29 cellular contexts compared by ENCODE assay signal in genomic region chr9:12843735-12844134, GRCh38.
"Had no signal": no experiment of that assay in that cellular context is flagged by ENCODE, and none has a peak within 500 bp of the region (broad histone marks: within the 10 kb centered on the region; RNA-seq: fewer than 3 reads in every experiment).

No MANE protein-coding gene starts in this region.

- H3K4me1 Mint-ChIP-seq: endodermal cell; natural killer cell; neural progenitor cell; stimulated activated naive B cell treated with anti-CD40 and anti-IgM and Interleukin-4, amounts not matched to agents 10 μg/mL and 1 μg/mL and 100 μg/mL, for 72 hours; T-helper 17 cell had no signal

- H3K4me1 ChIP-seq: adrenal gland, neural progenitor cell, right lobe of liver, stomach, thyroid gland, upper lobe of left lung, vagina had no signal

- H3K4me3 ChIP-seq: adrenal gland, ascending aorta, neural progenitor cell, right lobe of liver, skin epidermis, stomach, thyroid gland, upper lobe of left lung, vagina had no signal

- H3K36me3 ChIP-seq: adrenal gland, ascending aorta, brain microvascular endothelial cell, neural progenitor cell, right lobe of liver, stomach, thyroid gland, upper lobe of left lung, vagina, WERI-Rb-1 had no signal

- ATAC-seq: activated CD4-positive, CD25-positive, alpha-beta regulatory T cell treated with anti-CD3 and anti-CD28 coated beads, Interleukin-2, amount 50 U/mL, for 24 hours; esophagus mucosa; natural killer cell; right lobe of liver; stimulated activated naive B cell treated with anti-CD40 and anti-IgM and Interleukin-4, amounts not matched to agents 10 μg/mL and 1 μg/mL and 100 μg/mL, for 72 hours; T-helper 17 cell had no signal

- H3K9ac ChIP-seq: neural progenitor cell had no signal

- H2AFZ ChIP-seq: neural progenitor cell had no signal

- H3K27me3 Mint-ChIP-seq: activated naive CD8-positive, alpha-beta T cell; stimulated activated naive B cell treated with anti-CD40 and anti-IgM and Interleukin-4, amounts not matched to agents 10 μg/mL and 1 μg/mL and 100 μg/mL, for 72 hours; T-helper 17 cell had no signal

- H3K4me2 ChIP-seq: neural progenitor cell had no signal

- H3K4me3 Mint-ChIP-seq: activated naive CD8-positive, alpha-beta T cell; endodermal cell; mesothelial cell of epicardium; natural killer cell; neural progenitor cell; stimulated activated naive B cell treated with anti-CD40 and anti-IgM and Interleukin-4, amounts not matched to agents 10 μg/mL and 1 μg/mL and 100 μg/mL, for 72 hours; T-helper 17 cell had no signal

- H3K27me3 ChIP-seq: adrenal gland, ascending aorta, brain microvascular endothelial cell, neural progenitor cell, right lobe of liver, stomach, thyroid gland, upper lobe of left lung, vagina had no signal

- H3K9me3 ChIP-seq: adrenal gland, ascending aorta, right lobe of liver, stomach, thyroid gland, upper lobe of left lung, vagina had no signal

- H3K9me3 Mint-ChIP-seq: endodermal cell had no signal

- H3K27ac Mint-ChIP-seq: activated naive CD8-positive, alpha-beta T cell; endodermal cell; mesothelial cell of epicardium; natural killer cell; neural progenitor cell; stimulated activated naive B cell treated with anti-CD40 and anti-IgM and Interleukin-4, amounts not matched to agents 10 μg/mL and 1 μg/mL and 100 μg/mL, for 72 hours; T-helper 17 cell had no signal

- H3K36me3 Mint-ChIP-seq: activated naive CD8-positive, alpha-beta T cell; natural killer cell; neural progenitor cell; stimulated activated naive B cell treated with anti-CD40 and anti-IgM and Interleukin-4, amounts not matched to agents 10 μg/mL and 1 μg/mL and 100 μg/mL, for 72 hours had no signal

- H3K27ac ChIP-seq: adrenal gland, ascending aorta, brain microvascular endothelial cell, neural progenitor cell, right lobe of liver, skin epidermis, thyroid gland, upper lobe of left lung, vagina, WERI-Rb-1 had no signal

- DNase-seq: activated CD4-positive, alpha-beta T cell treated with anti-CD3 and anti-CD28 coated beads for 48 hours; activated CD4-positive, alpha-beta T cell treated with anti-CD3 and anti-CD28 coated beads, Interleukin-2, amount 50 U/mL, for 48 hours; activated CD8-positive, alpha-beta memory T cell treated with anti-CD3 and anti-CD28 coated beads for 24 hours; activated effector memory CD4-positive, alpha-beta T cell treated with Interleukin-2 at 50 U/mL for 16 hours; activated naive CD4-positive, alpha-beta T cell treated with Interleukin-2 at 50 U/mL for 16 hours; adrenal gland; brain microvascular endothelial cell; endodermal cell; foreskin melanocyte; islet precursor cell; mammary epithelial cell; natural killer cell; posterior cingulate gyrus; right lobe of liver; stimulated activated naive B cell treated with anti-CD40 and anti-IgM and Interleukin-4, amounts not matched to agents 10 μg/mL and 1 μg/mL and 100 μg/mL, for 72 hours; stomach; T-helper 17 cell; T1000; thyroid gland; upper lobe of left lung; WERI-Rb-1 had no signal
